ENCODE assay signal across 1 cellular context in genomic region chr6:137218917-137219663, GRCh38.
TF ChIP-seq lines count a peak whose summit lies in the region.

TSS of gene IFNGR1 (minus strand) at chr6:137219385. CDS start at chr6:137219327, 58 bp downstream.

TF ChIP-seq in HepG2, 621 proteins besides CTCF, POLR2A, EP300 and RAD21 (continued from another document and continues in another):
- peak; percentile 83; the same call in 1 of the 2 replicates for TF ChIP-seq MTERF4 (CRISPR knock-in tag; IDR thresholded peaks at IDR 0.05)
- TF ChIP-seq HOXA3 (CRISPR knock-in tag; IDR thresholded peaks at IDR 0.05): peak; percentile 95
- TF ChIP-seq RCOR2 (CRISPR knock-in tag; IDR thresholded peaks at IDR 0.05): peak; percentile 85
- peak; percentile 86 for TF ChIP-seq ELF3 (CRISPR knock-in tag; IDR thresholded peaks at IDR 0.05)
- TF ChIP-seq ZNF468 (CRISPR knock-in tag; IDR thresholded peaks at IDR 0.05): 0 out of 2 replicates have a peak, but pooled peaks have one; percentile 85
- no peak for TF ChIP-seq PREB (CRISPR knock-in tag; IDR thresholded peaks at IDR 0.05)
- peak; percentile 89 for TF ChIP-seq ZFP37 (CRISPR knock-in tag; IDR thresholded peaks at IDR 0.05; ENCODE audit: borderline replicate concordance)
- peak; percentile 23; the same call in 1 of the 2 replicates for TF ChIP-seq MIXL1 (CRISPR knock-in tag; IDR thresholded peaks at IDR 0.05)
- no peak for TF ChIP-seq RERE (CRISPR knock-in tag; IDR thresholded peaks at IDR 0.05; ENCODE audit: low read depth)
- TF ChIP-seq ZFX (CRISPR knock-in tag; IDR thresholded peaks at IDR 0.05; ENCODE audit: low read depth): peak; percentile 89
- TF ChIP-seq ZNF567 (CRISPR knock-in tag; IDR thresholded peaks at IDR 0.05; ENCODE audit: borderline replicate concordance): peak; percentile 86
- peak in 1 of 2 experiments; percentile 73; a peak in 2 of 4 replicates for TF ChIP-seq ATF4 (CRISPR knock-in tag; IDR thresholded peaks at IDR 0.05)
- TF ChIP-seq AGO1 (IDR thresholded peaks at IDR 0.05; ENCODE audit: low read depth, low read length, poor library complexity, severe bottlenecking): peak; percentile 46
- TF ChIP-seq ZC3H13 (CRISPR knock-in tag; IDR thresholded peaks at IDR 0.05): peak; percentile 77; the same call in 1 of the 2 replicates
- TF ChIP-seq NFE2 (CRISPR knock-in tag; IDR thresholded peaks at IDR 0.05): no peak
- peak; percentile 94 for TF ChIP-seq SP4 (CRISPR knock-in tag; IDR thresholded peaks at IDR 0.05)
- peak; percentile 62; the same call in 1 of the 2 replicates for TF ChIP-seq ZNF263 (CRISPR knock-in tag; IDR thresholded peaks at IDR 0.05)
- peak; percentile 96 for TF ChIP-seq ZNF274 (CRISPR knock-in tag; IDR thresholded peaks at IDR 0.05)
- TF ChIP-seq NFIB (CRISPR knock-in tag; IDR thresholded peaks at IDR 0.05; ENCODE audit: borderline replicate concordance): no peak; the same call in 1 of the 2 replicates
- peak; percentile 81 for TF ChIP-seq MYC (CRISPR knock-in tag; IDR thresholded peaks at IDR 0.05; ENCODE audit: borderline replicate concordance)
- peak; percentile 83 for TF ChIP-seq ZNF777 (CRISPR knock-in tag; IDR thresholded peaks at IDR 0.05)
- TF ChIP-seq NKX3-1 (CRISPR knock-in tag; IDR thresholded peaks at IDR 0.05): peak; percentile 90
- TF ChIP-seq IRF2 (CRISPR knock-in tag; IDR thresholded peaks at IDR 0.05): peak; percentile 90
- TF ChIP-seq ZFP1 (CRISPR knock-in tag; IDR thresholded peaks at IDR 0.05): peak; percentile 78; the same call in 1 of the 2 replicates
- TF ChIP-seq NR0B2 (CRISPR knock-in tag; IDR thresholded peaks at IDR 0.05): 0 out of 2 replicates have a peak, but pooled peaks have one; percentile 18
- TF ChIP-seq ZNF761 (CRISPR knock-in tag; conservative IDR thresholded peaks at IDR 0.05): no peak
- TF ChIP-seq ZBTB49 (CRISPR knock-in tag; IDR thresholded peaks at IDR 0.05; ENCODE audit: borderline replicate concordance): no peak
- TF ChIP-seq PBX2 (CRISPR knock-in tag; IDR thresholded peaks at IDR 0.05): peak; percentile 41; the same call in 1 of the 2 replicates
- peak; percentile 95 for TF ChIP-seq ARID4A (CRISPR knock-in tag; IDR thresholded peaks at IDR 0.05; ENCODE audit: borderline replicate concordance)
- TF ChIP-seq ZNF234 (CRISPR knock-in tag; conservative IDR thresholded peaks at IDR 0.05): peak; percentile 94
- no peak; the same call in 1 of the 2 replicates for TF ChIP-seq PBX3 (CRISPR knock-in tag; IDR thresholded peaks at IDR 0.05; ENCODE audit: borderline replicate concordance)
- peak; percentile 91; the same call in 1 of the 2 replicates for TF ChIP-seq CEBPB (IDR thresholded peaks at IDR 0.05; ENCODE audit: borderline replicate concordance, low read depth, low read length)
- no peak for TF ChIP-seq MTF2 (CRISPR knock-in tag; IDR thresholded peaks at IDR 0.05; ENCODE audit: borderline replicate concordance)
- TF ChIP-seq NFE2L2 (IDR thresholded peaks at IDR 0.05; ENCODE audit: low read length): no peak
- peak; percentile 69; the same call in 1 of the 2 replicates for TF ChIP-seq BATF2 (CRISPR knock-in tag; IDR thresholded peaks at IDR 0.05)
- TF ChIP-seq FOXJ3 (CRISPR knock-in tag; IDR thresholded peaks at IDR 0.05; ENCODE audit: borderline replicate concordance): peak; percentile 73; the same call in 1 of the 2 replicates
- TF ChIP-seq MYPOP (CRISPR knock-in tag; IDR thresholded peaks at IDR 0.05): peak; percentile 96
- TF ChIP-seq ZSCAN31 (CRISPR knock-in tag; IDR thresholded peaks at IDR 0.05; ENCODE audit: low read depth): peak; percentile 76
- peak; percentile 82 for TF ChIP-seq DR1 (CRISPR knock-in tag; IDR thresholded peaks at IDR 0.05)
- TF ChIP-seq ZBTB7B (CRISPR knock-in tag; IDR thresholded peaks at IDR 0.05): peak; percentile 84
